Comparison of ENCODE assay signal across 21 cellular contexts in genomic region chr6:149108398-149109100, GRCh38.
DNase-seq lines count a peak whose midpoint lies in the region; ATAC-seq and TF ChIP-seq lines count a peak whose summit lies in the region.
"Had no signal": no experiment of that assay in that cellular context is flagged by ENCODE, and none has a peak within 500 bp of the region (broad histone marks: within the 10 kb centered on the region; RNA-seq: fewer than 3 reads in every experiment).

No MANE protein-coding gene starts in this region.

- H3K27me3 ChIP-seq in DND-41 (ENCODE audit: insufficient read depth, low read length, poor library complexity) = no peaks in the 10 kb centered on the region
- H3K27me3 ChIP-seq in foreskin keratinocyte = peaks cover 7% of the 10 kb centered on the region
- H3K27me3 ChIP-seq: BLaER1 had no signal

- H3K4me1 Mint-ChIP-seq in brain = peaks cover 16% of the 10 kb centered on the region
- peaks cover 13% of the 10 kb centered on the region for H3K4me1 Mint-ChIP-seq in nephron

- H3K4me1 ChIP-seq in DND-41 (ENCODE audit: insufficient read depth, low read length) (no peaks in the 10 kb centered on the region), foreskin keratinocyte (no peaks in the 10 kb centered on the region)

- H3K4me3 Mint-ChIP-seq in brain (no peak overlapping the region), nephron (no peak overlapping the region)
- H3K4me3 Mint-ChIP-seq: dendritic cell treated with granulocyte-macrophage colony-stimulating factor and Interleukin-4, amounts not matched to agents 40 ng/mL and 50 ng/mL, for 4 days; stimulated activated memory B cell treated with anti-CD40 and anti-IgM and Interleukin-4, amounts not matched to agents 10 μg/mL and 1 μg/mL and 100 μg/mL, for 72 hours had no signal

- H4K20me1 ChIP-seq in DND-41 (ENCODE audit: insufficient read depth, low read length) = no peaks in the 10 kb centered on the region
- H4K20me1 ChIP-seq: BLaER1 had no signal

- H3K9me3 Mint-ChIP-seq in brain (peaks cover 0 to 8% (median 3%) of the 10 kb centered on the region in 5 experiments), nephron (peaks cover 8% of the 10 kb centered on the region)
- H3K9me3 Mint-ChIP-seq: dendritic cell treated with granulocyte-macrophage colony-stimulating factor and Interleukin-4, amounts not matched to agents 40 ng/mL and 50 ng/mL, for 4 days; stimulated activated memory B cell treated with anti-CD40 and anti-IgM and Interleukin-4, amounts not matched to agents 10 μg/mL and 1 μg/mL and 100 μg/mL, for 72 hours had no signal

- no peaks in the 10 kb centered on the region for H3K9me3 ChIP-seq in DND-41 (ENCODE audit: insufficient read depth, low read length, severe bottlenecking)

- no peaks in the 10 kb centered on the region for H3K36me3 ChIP-seq in DND-41 (ENCODE audit: insufficient read depth, low read length)
- H3K36me3 ChIP-seq: BLaER1 had no signal

- DNase-seq in DND-41 (no peak), HuH-7 (ENCODE audit: low spot score) (peak; percentile 24), foreskin keratinocyte (no peak), globus pallidus (ENCODE audit: low spot score) (no peak)
- DNase-seq: activated CD8-positive, alpha-beta memory T cell treated with anti-CD3 and anti-CD28 coated beads for 24 hours; activated gamma-delta T cell treated with Interleukin-2 at 50 U/mL for 16 hours; activated T-cell treated with anti-CD3 and anti-CD28 coated beads, Interleukin-2, amount 50 U/mL, for 1 hour; COR-L47; DMS79; glutamatergic neuron; kidney glomerular epithelial cell; NCI-H1105 treated with DMSO at 0.1 percent for 48 hours; NCI-H2081; NCI-H345; NCI-H82 had no signal

- H3K9ac ChIP-seq in DND-41 (ENCODE audit: low read depth, low read length) = no peak overlapping the region
- H3K9ac ChIP-seq: BLaER1 had no signal

- H3K79me2 ChIP-seq in DND-41 (ENCODE audit: insufficient read depth, low read length) = no peaks in the 10 kb centered on the region

- ATAC-seq in DND-41 (ENCODE audit: insufficient read depth, low read depth) (no peak), GM18520 (IDR thresholded peaks at IDR 0.05; ENCODE audit: unreplicated experiment) (no peak), foreskin keratinocyte (no peak)
- ATAC-seq: stimulated activated memory B cell treated with anti-CD40 and anti-IgM and Interleukin-4, amounts not matched to agents 10 μg/mL and 1 μg/mL and 100 μg/mL, for 72 hours had no signal

- H3K27ac ChIP-seq in DND-41 (ENCODE audit: low read length) (0 out of 2 replicates have a peak overlapping the region, but pooled peaks have one; percentile 14), foreskin keratinocyte (no peak overlapping the region)
- H3K27ac ChIP-seq: BLaER1 had no signal

- H2AFZ ChIP-seq in DND-41 (ENCODE audit: low read depth, low read length) = peak overlapping the region; percentile 62

- H3K27me3 Mint-ChIP-seq in brain (no peaks in the 10 kb centered on the region), nephron (ENCODE audit: low read depth) (peaks cover 4% of the 10 kb centered on the region)
- H3K27me3 Mint-ChIP-seq: dendritic cell treated with granulocyte-macrophage colony-stimulating factor and Interleukin-4, amounts not matched to agents 40 ng/mL and 50 ng/mL, for 4 days; stimulated activated memory B cell treated with anti-CD40 and anti-IgM and Interleukin-4, amounts not matched to agents 10 μg/mL and 1 μg/mL and 100 μg/mL, for 72 hours had no signal

- H3K36me3 Mint-ChIP-seq in brain (no peaks in the 10 kb centered on the region), nephron (ENCODE audit: low read depth) (no peaks in the 10 kb centered on the region)
- H3K36me3 Mint-ChIP-seq: stimulated activated memory B cell treated with anti-CD40 and anti-IgM and Interleukin-4, amounts not matched to agents 10 μg/mL and 1 μg/mL and 100 μg/mL, for 72 hours had no signal

- no peak overlapping the region for H3K4me2 ChIP-seq in DND-41 (ENCODE audit: insufficient read depth, low read length)

- TF ChIP-seq CTCF in DND-41 (IDR thresholded peaks at IDR 0.05; ENCODE audit: borderline replicate concordance, extremely low read depth, low read length, poor library complexity, severe bottlenecking) = no peak
- TF ChIP-seq CTCF in brain (conservative IDR thresholded peaks at IDR 0.05) = no peak
- TF ChIP-seq CTCF in nephron (IDR thresholded peaks at IDR 0.05; ENCODE audit: unreplicated experiment in 3 of 3) = no peak
- no peak for TF ChIP-seq CTCF in foreskin keratinocyte (conservative IDR thresholded peaks at IDR 0.05)

- H3K27ac Mint-ChIP-seq in brain (peak overlapping the region; percentile 43 to 95 (median 81)), nephron (peak overlapping the region in 2 of 3 experiments; percentile 43 to 87)
- H3K27ac Mint-ChIP-seq: dendritic cell treated with granulocyte-macrophage colony-stimulating factor and Interleukin-4, amounts not matched to agents 40 ng/mL and 50 ng/mL, for 4 days; stimulated activated memory B cell treated with anti-CD40 and anti-IgM and Interleukin-4, amounts not matched to agents 10 μg/mL and 1 μg/mL and 100 μg/mL, for 72 hours had no signal

- no peak overlapping the region for H3K4me3 ChIP-seq in DND-41 (ENCODE audit: low read depth in 1 of 2, low read length in 2 of 2)
- H3K4me3 ChIP-seq: BLaER1 had no signal
